ENCODE assay signal across 27 cellular contexts in genomic region chr12:108101605-108102175, GRCh38. TPM values are rescaled to one million over a fixed set of nuclear protein-coding genes. Genes with fewer than 3 reads are reported as not detected.
"Had no signal": no experiment of that assay in that cellular context is flagged by ENCODE, and none has a peak within 500 bp of the region (broad histone marks: within the 10 kb centered on the region; RNA-seq: fewer than 3 reads in every experiment).

No MANE protein-coding gene starts in this region.

- ATAC-seq: gastroesophageal sphincter; left cardiac atrium; lower lobe of right lung; naive thymus-derived CD4-positive, alpha-beta T cell; psoas muscle; stimulated activated naive CD8-positive, alpha-beta T cell treated with anti-CD3 and anti-CD28 coated beads, Interleukin-15, amount 100 ng/mL, for 72 hours had no signal

- H3K4me3 ChIP-seq: colonic mucosa, esophagus squamous epithelium, gastroesophageal sphincter, left ventricle myocardium inferior, lower lobe of right lung, psoas muscle, right lobe of liver, spleen, testis, tibial nerve, upper lobe of right lung, vagina had no signal

- H3K27ac ChIP-seq: colonic mucosa, esophagus squamous epithelium, left ventricle myocardium inferior, lower lobe of right lung, neutrophil, psoas muscle, right lobe of liver, spleen, testis, tibial nerve, upper lobe of right lung, vagina had no signal

- H3K4me3 Mint-ChIP-seq: memory B cell; naive thymus-derived CD4-positive, alpha-beta T cell; nephron progenitor cell; stimulated activated naive B cell treated with anti-CD40 and anti-IgM and Interleukin-4, amounts not matched to agents 10 μg/mL and 1 μg/mL and 100 μg/mL, for 72 hours; stimulated activated naive CD8-positive, alpha-beta T cell treated with anti-CD3 and anti-CD28 coated beads, Interleukin-15, amount 100 ng/mL, for 72 hours had no signal

- H3K4me1 Mint-ChIP-seq: naive thymus-derived CD4-positive, alpha-beta T cell; stimulated activated naive B cell treated with anti-CD40 and anti-IgM and Interleukin-4, amounts not matched to agents 10 μg/mL and 1 μg/mL and 100 μg/mL, for 72 hours; stimulated activated naive CD8-positive, alpha-beta T cell treated with anti-CD3 and anti-CD28 coated beads, Interleukin-15, amount 100 ng/mL, for 72 hours had no signal

- H3K4me1 ChIP-seq: colonic mucosa, left ventricle myocardium inferior, lower lobe of right lung, psoas muscle, right lobe of liver, testis, tibial nerve, upper lobe of right lung, vagina had no signal

- H3K9me3 ChIP-seq: colonic mucosa, esophagus squamous epithelium, gastroesophageal sphincter, left ventricle myocardium inferior, lower lobe of right lung, neutrophil, psoas muscle, right lobe of liver, spleen, testis, tibial nerve, upper lobe of right lung, vagina had no signal

- H3K27ac Mint-ChIP-seq: memory B cell; naive thymus-derived CD4-positive, alpha-beta T cell; nephron progenitor cell; stimulated activated naive B cell treated with anti-CD40 and anti-IgM and Interleukin-4, amounts not matched to agents 10 μg/mL and 1 μg/mL and 100 μg/mL, for 72 hours had no signal

- H3K36me3 Mint-ChIP-seq: memory B cell; naive thymus-derived CD4-positive, alpha-beta T cell; stimulated activated naive B cell treated with anti-CD40 and anti-IgM and Interleukin-4, amounts not matched to agents 10 μg/mL and 1 μg/mL and 100 μg/mL, for 72 hours had no signal

- DNase-seq: colonic mucosa; effector CD4-positive, alpha-beta T cell; esophagus squamous epithelium; foreskin fibroblast; kidney; left cardiac atrium; left ventricle myocardium inferior; lower lobe of right lung; naive thymus-derived CD4-positive, alpha-beta T cell; nephron progenitor cell; psoas muscle; right lobe of liver; spleen; stimulated activated CD4-positive, alpha-beta T cell treated with anti-CD3 and anti-CD28 coated beads, Interleukin-15, amount 100 ng/mL, for 24 hours; stimulated activated CD4-positive, alpha-beta T cell treated with anti-CD3 and anti-CD28 coated beads, Interleukin-1b, Interleukin-23, amount 100 ng/mL, for 48 hours; stimulated activated CD4-positive, alpha-beta T cell treated with anti-CD3 and anti-CD28 coated beads, Interleukin-4, amount 100 ng/mL, for 24 hours; stimulated activated naive B cell treated with anti-CD40 and anti-IgM and Interleukin-4, amounts not matched to agents 10 μg/mL and 1 μg/mL and 100 μg/mL, for 72 hours; stimulated activated naive CD8-positive, alpha-beta T cell treated with anti-CD3 and anti-CD28 coated beads, Interleukin-15, amount 100 ng/mL, for 72 hours; testis; upper lobe of right lung had no signal

- H3K9me3 Mint-ChIP-seq: memory B cell; nephron progenitor cell; stimulated activated naive CD8-positive, alpha-beta T cell treated with anti-CD3 and anti-CD28 coated beads, Interleukin-15, amount 100 ng/mL, for 72 hours had no signal

- FAIRE-seq: endometrium, kidney had no signal

- H3K36me3 ChIP-seq: colonic mucosa, esophagus squamous epithelium, gastroesophageal sphincter, left ventricle myocardium inferior, lower lobe of right lung, neutrophil, right lobe of liver, spleen, tibial nerve, upper lobe of right lung, vagina had no signal

- H3K27me3 ChIP-seq: colonic mucosa, esophagus squamous epithelium, gastroesophageal sphincter, neutrophil, right lobe of liver, testis, tibial nerve, vagina had no signal

RNA-seq across cellular contexts. Expression of gene WSCD2, which starts 27.4 kb away (rescaled TPM):
- total RNA-seq: dermis microvascular lymphatic vessel endothelial cell; naive thymus-derived CD4-positive, alpha-beta T cell; right lobe of liver had no signal
- polyA plus RNA-seq: naive thymus-derived CD4-positive, alpha-beta T cell had no signal
